16 cellular contexts compared by ENCODE assay signal in genomic region chr18:38932752-38933151, GRCh38.
A peak's percentile ranks its signal among the peaks of the same experiment; 100 is the strongest.
DNase-seq lines count a peak whose midpoint lies in the region; ATAC-seq and TF ChIP-seq lines count a peak whose summit lies in the region.
"Had no signal": no experiment of that assay in that cellular context is flagged by ENCODE, and none has a peak within 500 bp of the region (broad histone marks: within the 10 kb centered on the region; RNA-seq: fewer than 3 reads in every experiment).

No MANE protein-coding gene starts in this region.

- CTCF ChIA-PET in activated naive CD4-positive, alpha-beta T cell treated with anti-CD3 and anti-CD28 coated beads for 36 hours (lab: Charles Lee) = no interaction called here

- H3K36me3 Mint-ChIP-seq in activated naive CD4-positive, alpha-beta T cell treated with anti-CD3 and anti-CD28 coated beads for 36 hours (ENCODE audit: low read depth) = no peaks in the 10 kb centered on the region

- ATAC-seq in GM19395 (IDR thresholded peaks at IDR 0.05; ENCODE audit: unreplicated experiment) = peak; percentile 64
- ATAC-seq in HG02623 (IDR thresholded peaks at IDR 0.05; ENCODE audit: unreplicated experiment) = peak; percentile 57
- peak; percentile 55 for ATAC-seq in HG03342 (IDR thresholded peaks at IDR 0.05; ENCODE audit: unreplicated experiment)
- no peak for ATAC-seq in GM19324 (IDR thresholded peaks at IDR 0.05; ENCODE audit: low FRiP score, unreplicated experiment)
- no peak for ATAC-seq in left cardiac atrium
- ATAC-seq: foreskin keratinocyte, HCT116 had no signal

- peaks cover 4% of the 10 kb centered on the region for H3K27me3 Mint-ChIP-seq in activated naive CD4-positive, alpha-beta T cell treated with anti-CD3 and anti-CD28 coated beads for 36 hours (ENCODE audit: low read depth)

- intact Hi-C loops in activated naive CD4-positive, alpha-beta T cell treated with anti-CD3 and anti-CD28 coated beads for 36 hours (cut with micrococcal nuclease) = loop anchor here (1.0 kb wide), 1 partner anchor 9 kb away; no protein-coding TSS in a partner anchor
- intact Hi-C loops in left cardiac atrium (cut with DNase I) = no loop called here

- H3K9me3 Mint-ChIP-seq in activated naive CD4-positive, alpha-beta T cell treated with anti-CD3 and anti-CD28 coated beads for 36 hours = no peaks in the 10 kb centered on the region

- TF ChIP-seq CTCF in GM13977 (IDR thresholded peaks at IDR 0.05; ENCODE audit: extremely low read depth, insufficient read depth, missing control alignments) = no peak

- DNase-seq in GM13977 (ENCODE audit: low spot score) (peak; percentile 11), SHP77 (lab: John Stamatoyannopoulos, UW) (no peak), left cardiac atrium (no peak)
- no peak for DNase-seq in activated naive CD4-positive, alpha-beta T cell treated with anti-CD3 and anti-CD28 coated beads for 36 hours
- DNase-seq: activated naive CD4-positive, alpha-beta T cell treated with Interleukin-2 at 50 U/mL for 16 hours; foreskin keratinocyte; islet precursor cell; NCI-H1417; NCI-H526 treated with DMSO at 0.1 percent for 48 hours; stimulated activated CD4-positive, alpha-beta T cell treated with anti-CD3 and anti-CD28 coated beads, Interleukin-1b, Interleukin-23, amount 100 ng/mL, for 48 hours; uterus had no signal

- H3K4me1 Mint-ChIP-seq in activated naive CD4-positive, alpha-beta T cell treated with anti-CD3 and anti-CD28 coated beads for 36 hours (ENCODE audit: low read depth) = peaks cover 30% of the 10 kb centered on the region

- H3K4me3 Mint-ChIP-seq in activated naive CD4-positive, alpha-beta T cell treated with anti-CD3 and anti-CD28 coated beads for 36 hours = no peak overlapping the region

- in situ Hi-C loops in GM13977 (cut with MboI; ENCODE audit: low pct_unique_long_range_greater_than_20kb, low sequenced_read_pairs, unreplicated experiment) = loop anchor here (25.0 kb wide), 1 partner anchor 320 kb away; no protein-coding TSS in a partner anchor

- H3K27ac Mint-ChIP-seq in activated naive CD4-positive, alpha-beta T cell treated with anti-CD3 and anti-CD28 coated beads for 36 hours = no peak overlapping the region

Comparison
In these comparisons a context has a peak if more than half of its experiments do, and no peak if none do; other contexts are left out.
1. ATAC-seq: peak in GM19395 (single experiment), HG02623 (single experiment) and HG03342 (single experiment); none in GM19324 (single experiment) and left cardiac atrium (0 of 2).